Comparison of ENCODE assay signal across 19 cellular contexts in genomic region chr7:2650451-2650850, GRCh38. TPM values are rescaled to one million over a fixed set of nuclear protein-coding genes. Genes with fewer than 3 reads are reported as not detected.
DNase-seq lines count a peak whose midpoint lies in the region; ATAC-seq and TF ChIP-seq lines count a peak whose summit lies in the region.
"Had no signal": no experiment of that assay in that cellular context is flagged by ENCODE, and none has a peak within 500 bp of the region (broad histone marks: within the 10 kb centered on the region; RNA-seq: fewer than 3 reads in every experiment).

No MANE protein-coding gene starts in this region.

- H3K4me1 Mint-ChIP-seq in endothelial cell (ENCODE audit: unreplicated experiment) (peaks cover 3% of the 10 kb centered on the region), osteocyte (ENCODE audit: unreplicated experiment) (peaks cover 44% of the 10 kb centered on the region)

- no peak for TF ChIP-seq CTCF in endothelial cell (IDR thresholded peaks at IDR 0.05; ENCODE audit: unreplicated experiment)
- TF ChIP-seq CTCF in osteocyte (IDR thresholded peaks at IDR 0.05), result no peak

- H3K27me3 Mint-ChIP-seq in endothelial cell (ENCODE audit: unreplicated experiment) (peaks cover 7% of the 10 kb centered on the region), osteocyte (ENCODE audit: unreplicated experiment) (no peaks in the 10 kb centered on the region)
- H3K27me3 Mint-ChIP-seq: CD4-positive, CD25-positive, alpha-beta regulatory T cell had no signal

- H3K27ac Mint-ChIP-seq in endothelial cell (ENCODE audit: unreplicated experiment) (peak overlapping the region; percentile 18), osteocyte (ENCODE audit: unreplicated experiment) (peak overlapping the region; percentile 69)

- no peak overlapping the region for H3K4me3 Mint-ChIP-seq in endothelial cell (ENCODE audit: unreplicated experiment)
- peak overlapping the region; percentile 14 for H3K4me3 Mint-ChIP-seq in osteocyte (ENCODE audit: unreplicated experiment)
- H3K4me3 Mint-ChIP-seq: CD4-positive, CD25-positive, alpha-beta regulatory T cell had no signal

- H3K9me3 Mint-ChIP-seq in endothelial cell (ENCODE audit: unreplicated experiment), result no peaks in the 10 kb centered on the region
- H3K9me3 Mint-ChIP-seq in osteocyte (ENCODE audit: unreplicated experiment), result no peaks in the 10 kb centered on the region
- H3K9me3 Mint-ChIP-seq: CD4-positive, CD25-positive, alpha-beta regulatory T cell had no signal

- DNase-seq in EL (peak; percentile 38), NCI-H226 (peak; percentile 49), endothelial cell (ENCODE audit: low spot score) (no peak), osteocyte (ENCODE audit: extremely low spot score, unreplicated experiment) (no peak), sciatic nerve (ENCODE audit: low spot score) (no peak), NCI-H82 treated with DMSO at 0.1 percent for 48 hours (lab: John Stamatoyannopoulos, UW; ENCODE audit: unreplicated experiment) (no peak), activated gamma-delta T cell treated with Interleukin-2 at 50 U/mL for 16 hours (no peak)
- DNase-seq: ACHN; AML-193; Caco-2; CD4-positive, CD25-positive, alpha-beta regulatory T cell; DMS53; KG1; NCI-H1436 treated with DMSO at 0.1 percent for 48 hours; NCI-H2029 treated with DMSO at 0.1 percent for 48 hours; NCI-H510A; NCI-H774; PC-3; SJCRH30 had no signal

- H3K36me3 Mint-ChIP-seq in endothelial cell (ENCODE audit: low read depth, unreplicated experiment), result peaks cover 14% of the 10 kb centered on the region
- H3K36me3 Mint-ChIP-seq in osteocyte (ENCODE audit: unreplicated experiment), result peaks cover 17% of the 10 kb centered on the region
- H3K36me3 Mint-ChIP-seq: CD4-positive, CD25-positive, alpha-beta regulatory T cell had no signal

- intact Hi-C loops in sciatic nerve (cut with DNase I), result no loop called here

- no peak for ATAC-seq in sciatic nerve
- ATAC-seq: PC-3 had no signal

RNA-seq across cellular contexts. Expression of gene TTYH3, which starts 18.7 kb away (rescaled TPM):
- total RNA-seq in endothelial cell (ENCODE audit: unreplicated experiment) (250 TPM), osteocyte (371 and 376 TPM in 2 replicates), sciatic nerve (38.6 TPM)

RNA-seq across cellular contexts. Expression of gene AMZ1, which starts 37.6 kb away (rescaled TPM):
- 0.05 TPM for total RNA-seq in endothelial cell (ENCODE audit: unreplicated experiment)
- total RNA-seq in osteocyte, result 5.8 and 6.6 TPM in 2 replicates
- total RNA-seq in sciatic nerve, result 0.31 TPM
- total RNA-seq: PC-3 had no signal

Comparison
In these comparisons a context has a peak if more than half of its experiments do, and no peak if none do; other contexts are left out.
1. DNase-seq: peak in EL (single experiment) and NCI-H226 (single experiment); none in endothelial cell (single experiment), osteocyte (single experiment), sciatic nerve (single experiment), NCI-H82 treated with DMSO at 0.1 percent for 48 hours (single experiment) and activated gamma-delta T cell treated with Interleukin-2 at 50 U/mL for 16 hours (single experiment).